Comparison of ENCODE assay signal across 8 cellular contexts in genomic region chr18:61892683-61893303, GRCh38. TPM values are rescaled to one million over a fixed set of nuclear protein-coding genes. Genes with fewer than 3 reads are reported as not detected.
A peak's percentile ranks its signal among the peaks of the same experiment; 100 is the strongest.
DNase-seq lines count a peak whose midpoint lies in the region; ATAC-seq and TF ChIP-seq lines count a peak whose summit lies in the region.

Gene RNF152, minus strand, starts transcription at chr18:61893007. Its CDS starts 76,544 bp downstream, at chr18:61816463.

- peak within 1 kb of the TSS in 7 of 8 donors; percentile 3 to 81 (median 42) for H3K27ac Mint-ChIP-seq in CD8-positive, alpha-beta memory T cell
- peak within 1 kb of the TSS in 5 of 10 donors; percentile 8 to 84 (median 69) for H3K27ac Mint-ChIP-seq in naive thymus-derived CD8-positive, alpha-beta T cell

- no peak within 1 kb of the TSS for H3K27ac ChIP-seq in CD8-positive, alpha-beta memory T cell (ENCODE audit: low read depth, low read length)
- H3K27ac ChIP-seq in tibial nerve: peak within 1 kb of the TSS; percentile 71 to 88 (median 85)

- H3K27me3 ChIP-seq in CD8-positive, alpha-beta memory T cell (ENCODE audit: insufficient read depth, low read length, poor library complexity, severe bottlenecking): no peaks in the 10 kb centered on the region
- peaks cover 0 to 6% of the 10 kb centered on the region in 2 donors for H3K27me3 ChIP-seq in tibial nerve

- H3K36me3 Mint-ChIP-seq in CD8-positive, alpha-beta memory T cell: no peaks in the 10 kb centered on the region
- no peaks in the 10 kb centered on the region for H3K36me3 Mint-ChIP-seq in naive thymus-derived CD8-positive, alpha-beta T cell

- peaks cover 9 to 18% (median 12%) of the 10 kb centered on the region in 3 donors for H3K4me1 Mint-ChIP-seq in CD8-positive, alpha-beta memory T cell
- peaks cover 7 to 21% (median 15%) of the 10 kb centered on the region in 4 donors for H3K4me1 Mint-ChIP-seq in naive thymus-derived CD8-positive, alpha-beta T cell

- POLR2A ChIA-PET in CD8-positive, alpha-beta memory T cell (lab: Charles Lee): no interaction called here
- POLR2A ChIA-PET in naive thymus-derived CD8-positive, alpha-beta T cell (lab: Charles Lee): no interaction called here

- H3K4me3 Mint-ChIP-seq in CD8-positive, alpha-beta memory T cell: peak within 1 kb of the TSS; percentile 80 to 93 (median 87)
- peak within 1 kb of the TSS; percentile 82 to 96 (median 91) for H3K4me3 Mint-ChIP-seq in naive thymus-derived CD8-positive, alpha-beta T cell

- H3K4me3 ChIP-seq in CD8-positive, alpha-beta memory T cell (ENCODE audit: low read length): peak within 1 kb of the TSS; percentile 61
- H3K4me3 ChIP-seq in fibroblast of pulmonary artery (replicated peaks; ENCODE audit: low read depth, low read length) (peak within 1 kb of the TSS; percentile 79), tibial nerve (peak within 1 kb of the TSS; percentile 56 to 90 (median 86))

- peaks cover 7% of the 10 kb centered on the region for H3K4me1 ChIP-seq in CD8-positive, alpha-beta memory T cell (ENCODE audit: insufficient read depth, low read length)
- H3K4me1 ChIP-seq in tibial nerve: peaks cover 0 to 32% (median 4%) of the 10 kb centered on the region in 4 donors

- H3K9me3 Mint-ChIP-seq in CD8-positive, alpha-beta memory T cell: no peaks in the 10 kb centered on the region
- no peaks in the 10 kb centered on the region for H3K9me3 Mint-ChIP-seq in naive thymus-derived CD8-positive, alpha-beta T cell

- TF ChIP-seq EP300 in tibial nerve (IDR thresholded peaks at IDR 0.05): no peak

- TF ChIP-seq CTCF in fibroblast of pulmonary artery (IDR thresholded peaks at IDR 0.05; ENCODE audit: low read length, missing control alignments): peak; percentile 13
- no peak for TF ChIP-seq CTCF in tibial nerve (IDR thresholded peaks at IDR 0.05)

- CTCF ChIA-PET in CD8-positive, alpha-beta memory T cell (lab: Charles Lee): no interaction called here

- ATAC-seq in naive thymus-derived CD8-positive, alpha-beta T cell: peak; percentile 41 to 54
- ATAC-seq in GM19452 (IDR thresholded peaks at IDR 0.05; ENCODE audit: unreplicated experiment): no peak

- peak in 3 of 5 donors; percentile 16 to 51 (median 17) for DNase-seq in CD8-positive, alpha-beta memory T cell
- DNase-seq in NCI-H1417 treated with DMSO at 0.1 percent for 48 hours (lab: John Stamatoyannopoulos, UW) (peak; percentile 33), activated T-helper 1 cell treated with Interleukin-2 at 50 U/mL for 16 hours (ENCODE audit: low read depth) (peak; percentile 0), fibroblast of pulmonary artery (ENCODE audit: low read depth) (peak; percentile 15), tibial nerve (ENCODE audit: low spot score in 2 of 2) (peak in 1 of 2 donors; percentile 8), NAMALWA (ENCODE audit: low spot score) (no peak)
- DNase-seq in naive thymus-derived CD8-positive, alpha-beta T cell: peak in 8 of 10 donors; percentile 15 to 68 (median 30)

- H3K9me3 ChIP-seq in CD8-positive, alpha-beta memory T cell (ENCODE audit: low read length): no peaks in the 10 kb centered on the region
- H3K9me3 ChIP-seq in tibial nerve: no peaks in the 10 kb centered on the region

- no peak for TF ChIP-seq POLR2A in tibial nerve (IDR thresholded peaks at IDR 0.05)

- no peaks in the 10 kb centered on the region for H3K36me3 ChIP-seq in CD8-positive, alpha-beta memory T cell (ENCODE audit: insufficient read depth, low read length)
- no peaks in the 10 kb centered on the region for H3K36me3 ChIP-seq in tibial nerve

- H3K27me3 Mint-ChIP-seq in CD8-positive, alpha-beta memory T cell: peaks cover 37 to 61% of the 10 kb centered on the region in 2 donors
- peaks cover 5 to 43% (median 18%) of the 10 kb centered on the region in 5 donors for H3K27me3 Mint-ChIP-seq in naive thymus-derived CD8-positive, alpha-beta T cell

- WGBS in tibial nerve, 2 donors: 4 to 5% methylated on average over 27 to 28 of the region's 28 CpGs

RNA-seq across cellular contexts. Expression of gene RNF152, which starts in this region (rescaled TPM):
- under 1 TPM; 0.13 to 0.38 TPM for total RNA-seq in CD8-positive, alpha-beta memory T cell
- polyA plus RNA-seq in CD8-positive, alpha-beta memory T cell: not detected
- under 1 TPM; 0.19 to 0.23 TPM for total RNA-seq in naive thymus-derived CD8-positive, alpha-beta T cell
- polyA plus RNA-seq in naive thymus-derived CD8-positive, alpha-beta T cell: not detected
- 10 to 100 TPM; 11.8 to 16.7 (median 12.8) TPM for total RNA-seq in tibial nerve

Comparison
In these comparisons a context has a peak if more than half of its experiments do, and no peak if none do; other contexts are left out.
1. RNA of gene RNF152 (total RNA-seq): 11.8 to 16.7 TPM in tibial nerve; 0.13 to 0.38 TPM in CD8-positive, alpha-beta memory T cell and 0.19 to 0.23 TPM in naive thymus-derived CD8-positive, alpha-beta T cell; every median in the first group is over 4 times any median in the second.
2. Peak in DNase-seq and H3K4me3 ChIP-seq in CD8-positive, alpha-beta memory T cell; RNA of the gene not detected or under 1 TPM.
3. Peak in DNase-seq and ATAC-seq in naive thymus-derived CD8-positive, alpha-beta T cell; RNA of the gene not detected or under 1 TPM.
4. Peak in every context shown above with its lines, with median percentiles within 50 percentile points of each other: H3K4me3 ChIP-seq.